In genomic region chr7:131628634-131629033, GRCh38 we compare ENCODE assay signal across 27 cellular contexts.
A peak's percentile ranks its signal among the peaks of the same experiment; 100 is the strongest.
DNase-seq lines count a peak whose midpoint lies in the region; ATAC-seq, FAIRE-seq and TF ChIP-seq lines count a peak whose summit lies in the region.
"Had no signal": no experiment of that assay in that cellular context is flagged by ENCODE, and none has a peak within 500 bp of the region (broad histone marks: within the 10 kb centered on the region; RNA-seq: fewer than 3 reads in every experiment).

No MANE protein-coding gene starts in this region.

- H4K20me1 ChIP-seq in endothelial cell of umbilical vein (replicated peaks; ENCODE audit: control insufficient read depth, extremely low read depth, insufficient read depth, low read length) (no peaks in the 10 kb centered on the region), neural progenitor cell (ENCODE audit: low read depth) (no peaks in the 10 kb centered on the region)

- CTCF ChIA-PET in endothelial cell of umbilical vein (lab: Charles Lee): interaction anchor here (1.2 kb wide), 1 partner anchor 116 kb away, joined by 4 read pairs; no protein-coding TSS in a partner anchor
- CTCF ChIA-PET in HEK293T (lab: Yijun Ruan, JAX): no interaction called here

- no peak overlapping the region for H2AFZ ChIP-seq in endothelial cell of umbilical vein (ENCODE audit: low read depth, low read length)
- peak overlapping the region; percentile 68 for H2AFZ ChIP-seq in neural progenitor cell (replicated peaks)

- dilution Hi-C loops in endothelial cell of umbilical vein (cut with MboI; ENCODE audit: extremely low pct_ligation_motif_present, low sequenced_read_pairs): no loop called here

- peaks cover 64% of the 10 kb centered on the region for H3K4me1 ChIP-seq in endothelial cell of umbilical vein (ENCODE audit: control insufficient read depth, extremely low read depth, insufficient read depth, low read length)
- peaks cover 22% of the 10 kb centered on the region for H3K4me1 ChIP-seq in neural progenitor cell
- H3K4me1 ChIP-seq: BE2C, Peyer's patch, stomach, transverse colon had no signal

- H3K79me2 ChIP-seq in endothelial cell of umbilical vein (ENCODE audit: control insufficient read depth, insufficient read depth, low read length) (no peaks in the 10 kb centered on the region), neural progenitor cell (ENCODE audit: low read depth) (no peaks in the 10 kb centered on the region)

- intact Hi-C loops in Right ventricle myocardium superior (cut with DNase I): no loop called here
- intact Hi-C loops in cardiac septum (cut with DNase I): loop anchor here (5.0 kb wide), 1 partner anchor 86 kb away; no protein-coding TSS in a partner anchor
- intact Hi-C loops in endothelial cell of umbilical vein (cut with micrococcal nuclease): loop anchor here (10.0 kb wide), 2 partner anchors 114 to 524 kb away; no protein-coding TSS in a partner anchor

- H3K36me3 Mint-ChIP-seq in neural progenitor cell: no peaks in the 10 kb centered on the region
- no peaks in the 10 kb centered on the region for H3K36me3 Mint-ChIP-seq in nephron progenitor cell (ENCODE audit: low read depth)
- H3K36me3 Mint-ChIP-seq: activated CD8-positive, alpha-beta memory T cell treated with anti-CD3 and anti-CD28 coated beads, Interleukin-2, amount 10 ng/mL, durations not matched to agents 7 days and 5 days; naive thymus-derived CD4-positive, alpha-beta T cell had no signal

- H3K27me3 Mint-ChIP-seq in neural progenitor cell (ENCODE audit: insufficient read depth, low read depth) (peaks cover 4% of the 10 kb centered on the region), nephron progenitor cell (ENCODE audit: low read depth, poor library complexity) (peaks cover 7% of the 10 kb centered on the region)

- H3K9me1 ChIP-seq in endothelial cell of umbilical vein (replicated peaks; ENCODE audit: control insufficient read depth, extremely low read depth, insufficient read depth, low read length): no peaks in the 10 kb centered on the region

- TF ChIP-seq POLR2A in endothelial cell of umbilical vein (IDR thresholded peaks at IDR 0.05; ENCODE audit: low read depth, low read length): no peak

- H3K9me3 ChIP-seq in endothelial cell of umbilical vein (replicated peaks; ENCODE audit: control insufficient read depth, insufficient read depth, low read length) (no peaks in the 10 kb centered on the region), neural progenitor cell (ENCODE audit: low read depth) (no peaks in the 10 kb centered on the region)
- H3K9me3 ChIP-seq: BE2C, Peyer's patch, sigmoid colon, stomach, transverse colon had no signal

- no TSS peak for BruUV-seq in endothelial cell of umbilical vein (replicated peaks; lab: Mats Ljungman, UMichigan)

- no peaks in the 10 kb centered on the region for H3K36me3 ChIP-seq in endothelial cell of umbilical vein (ENCODE audit: control insufficient read depth in 2 of 2, extremely low read depth in 1 of 2, insufficient read depth in 2 of 2, low read length in 2 of 2)
- no peaks in the 10 kb centered on the region for H3K36me3 ChIP-seq in neural progenitor cell
- H3K36me3 ChIP-seq: BE2C, Peyer's patch, sigmoid colon, stomach, transverse colon had no signal

- H3K4me3 Mint-ChIP-seq in neural progenitor cell (no peak overlapping the region), nephron progenitor cell (no peak overlapping the region)
- H3K4me3 Mint-ChIP-seq: activated CD8-positive, alpha-beta memory T cell treated with anti-CD3 and anti-CD28 coated beads, Interleukin-2, amount 10 ng/mL, durations not matched to agents 7 days and 5 days; activated T-cell treated with anti-CD3 and anti-CD28 coated beads, Interleukin-2, amount 50 U/mL, for 72 hours; naive thymus-derived CD4-positive, alpha-beta T cell had no signal

- peaks cover 21% of the 10 kb centered on the region for H3F3A ChIP-seq in neural progenitor cell (ENCODE audit: low read depth)

- H3K27me3 ChIP-seq in endothelial cell of umbilical vein (ENCODE audit: control insufficient read depth in 2 of 2, insufficient read depth in 2 of 2, low read length in 2 of 2) (no peaks in the 10 kb centered on the region), neural progenitor cell (no peaks in the 10 kb centered on the region)
- H3K27me3 ChIP-seq: BE2C, Peyer's patch, sigmoid colon, transverse colon had no signal

- H3K9me3 Mint-ChIP-seq in neural progenitor cell (no peaks in the 10 kb centered on the region), nephron progenitor cell (no peaks in the 10 kb centered on the region)
- H3K9me3 Mint-ChIP-seq: activated T-cell treated with anti-CD3 and anti-CD28 coated beads, Interleukin-2, amount 50 U/mL, for 72 hours had no signal

- H3K4me2 ChIP-seq in endothelial cell of umbilical vein (ENCODE audit: insufficient read depth, low read length) (no peak overlapping the region), neural progenitor cell (no peak overlapping the region)

- H3K4me3 ChIP-seq in endothelial cell of umbilical vein (replicated peaks in 1 of 3; ENCODE audit: insufficient read depth in 1 of 3, low read depth in 1 of 3, low read length in 3 of 3): no peak overlapping the region
- no peak overlapping the region for H3K4me3 ChIP-seq in neural progenitor cell
- H3K4me3 ChIP-seq: Peyer's patch, sigmoid colon, SK-N-MC, stomach, transverse colon had no signal

- POLR2A ChIA-PET in endothelial cell of umbilical vein (lab: Charles Lee) (no interaction called here), HEK293T (lab: Yijun Ruan, JAX) (no interaction called here)

- ATAC-seq in Right ventricle myocardium superior (ENCODE audit: poor library complexity) (peak; percentile 72), GM21423 (IDR thresholded peaks at IDR 0.05; ENCODE audit: unreplicated experiment) (no peak)
- ATAC-seq: activated CD8-positive, alpha-beta memory T cell treated with anti-CD3 and anti-CD28 coated beads, Interleukin-2, amount 10 ng/mL, durations not matched to agents 7 days and 5 days; activated T-cell treated with anti-CD3 and anti-CD28 coated beads, Interleukin-2, amount 50 U/mL, for 72 hours; naive thymus-derived CD4-positive, alpha-beta T cell had no signal

- TF ChIP-seq CTCF in endothelial cell of umbilical vein (IDR thresholded peaks at IDR 0.05; ENCODE audit: extremely low read depth in 1 of 2, insufficient read depth in 1 of 2, low read depth in 1 of 2, low read length in 2 of 2): no peak
- no peak for TF ChIP-seq CTCF in neural progenitor cell (IDR thresholded peaks at IDR 0.05)
- no peak for TF ChIP-seq CTCF in nephron progenitor cell (IDR thresholded peaks at IDR 0.05)

- H3K9ac ChIP-seq in endothelial cell of umbilical vein (replicated peaks; ENCODE audit: extremely low read depth, insufficient read depth, low read length): peak overlapping the region; percentile 44
- no peak overlapping the region for H3K9ac ChIP-seq in neural progenitor cell

- H3K27ac ChIP-seq in endothelial cell of umbilical vein (ENCODE audit: insufficient read depth, low read depth, low read length) (peak overlapping the region; percentile 77), neural progenitor cell (no peak overlapping the region)
- H3K27ac ChIP-seq: Peyer's patch, sigmoid colon, SK-N-MC, stomach, transverse colon had no signal

- no peak for FAIRE-seq in endothelial cell of umbilical vein (lab: Jason Lieb, UNC)
- FAIRE-seq: A204.1, GM18507 had no signal

- H3K4me1 Mint-ChIP-seq in neural progenitor cell (peaks cover 31% of the 10 kb centered on the region), nephron progenitor cell (peaks cover 51% of the 10 kb centered on the region)
- H3K4me1 Mint-ChIP-seq: activated CD8-positive, alpha-beta memory T cell treated with anti-CD3 and anti-CD28 coated beads, Interleukin-2, amount 10 ng/mL, durations not matched to agents 7 days and 5 days; naive thymus-derived CD4-positive, alpha-beta T cell had no signal

- DNase-seq in Right ventricle myocardium superior (no peak), cardiac septum (ENCODE audit: low spot score) (no peak), endothelial cell of umbilical vein (ENCODE audit: low read depth, low spot score) (no peak), neural progenitor cell (ENCODE audit: low spot score) (no peak), HEK293T (ENCODE audit: extremely low spot score) (no peak), AG08395 (ENCODE audit: low spot score) (no peak), nephron progenitor cell (no peak)
- DNase-seq: activated CD4-positive, alpha-beta T cell treated with anti-CD3 and anti-CD28 coated beads for 48 hours; activated CD8-positive, alpha-beta memory T cell treated with anti-CD3 and anti-CD28 coated beads, Interleukin-2, amount 10 ng/mL, durations not matched to agents 7 days and 5 days; activated naive CD4-positive, alpha-beta T cell treated with Interleukin-2 at 50 U/mL for 16 hours; activated T-cell treated with anti-CD3 and anti-CD28 coated beads, Interleukin-2, amount 50 U/mL, for 72 hours; BE2C; dermis blood vessel endothelial cell; GDM1; Karpas-422; kidney glomerular epithelial cell; naive thymus-derived CD4-positive, alpha-beta T cell; NCI-H510A; NK-92 treated with Interleukin-12 subunit alpha and Interleukin-12 subunit beta, amount 100 ng/mL, for 24 hours; Peyer's patch; sigmoid colon; stomach; transverse colon had no signal

- H3K27ac Mint-ChIP-seq in neural progenitor cell (peak overlapping the region; percentile 20), nephron progenitor cell (no peak overlapping the region)
- H3K27ac Mint-ChIP-seq: activated CD8-positive, alpha-beta memory T cell treated with anti-CD3 and anti-CD28 coated beads, Interleukin-2, amount 10 ng/mL, durations not matched to agents 7 days and 5 days; activated T-cell treated with anti-CD3 and anti-CD28 coated beads, Interleukin-2, amount 50 U/mL, for 72 hours; naive thymus-derived CD4-positive, alpha-beta T cell had no signal

TF ChIP-seq in endothelial cell of umbilical vein, 7 proteins besides CTCF, POLR2A, EP300 and RAD21 (continues in another document):
- TF ChIP-seq GATA2 (IDR thresholded peaks at IDR 0.05; ENCODE audit: insufficient read depth, insufficient read length, low read depth, low read length) (no peak), MAX (IDR thresholded peaks at IDR 0.05; ENCODE audit: insufficient read depth, insufficient read length) (no peak), JUN (IDR thresholded peaks at IDR 0.05; ENCODE audit: borderline replicate concordance, insufficient read depth, insufficient read length, low read depth) (no peak)

TF ChIP-seq in HEK293T, 16 proteins besides CTCF, POLR2A, EP300 and RAD21:
- no peak for TF ChIP-seq FOXA1 (IDR thresholded peaks at IDR 0.05)
